Comparison of ENCODE assay signal across 22 cellular contexts in the genomic region with DNA sequence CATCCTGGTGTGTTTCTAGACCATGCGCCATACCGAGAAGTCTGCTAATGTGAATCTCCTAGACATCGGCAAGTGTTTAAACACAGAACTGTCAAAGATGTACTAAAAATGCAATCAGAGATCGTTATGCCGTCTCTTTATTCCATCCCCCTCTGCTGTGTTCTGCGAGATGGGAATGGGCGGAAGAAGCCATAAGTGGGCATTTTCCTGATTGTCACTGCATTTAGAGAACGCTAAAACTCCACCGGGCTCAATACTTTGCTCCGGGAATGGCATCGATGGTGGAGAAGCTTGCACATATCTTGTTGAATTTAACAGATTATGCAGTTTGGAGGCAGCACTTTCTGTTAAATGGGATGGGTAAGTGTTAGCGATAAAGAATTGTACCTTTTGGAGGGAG. TPM values are rescaled to one million over a fixed set of nuclear protein-coding genes. Genes with fewer than 3 reads are reported as not detected.
DNase-seq lines count a peak whose midpoint lies in the region; ATAC-seq and TF ChIP-seq lines count a peak whose summit lies in the region.
"Had no signal": no experiment of that assay in that cellular context is flagged by ENCODE, and none has a peak within 500 bp of the region (broad histone marks: within the 10 kb centered on the region; RNA-seq: fewer than 3 reads in every experiment).

No MANE protein-coding gene starts in this region.

- TF ChIP-seq CTCF in right atrium auricular region (IDR thresholded peaks at IDR 0.05) (no peak), MM.1S (IDR thresholded peaks at IDR 0.05; ENCODE audit: low read length) (no peak), neural cell (IDR thresholded peaks at IDR 0.05; ENCODE audit: poor library complexity, severe bottlenecking) (no peak)

- H4K20me1 ChIP-seq in MM.1S (ENCODE audit: insufficient read depth, low read length) (no peaks in the 10 kb centered on the region), neural cell (ENCODE audit: insufficient read depth) (no peaks in the 10 kb centered on the region)
- H4K20me1 ChIP-seq: BLaER1 treated with 17β-estradiol and CSF1 and Interleukin-3, amounts not matched to agents 10 nM and 100 nM had no signal

- TF ChIP-seq RAD21 in neural cell (conservative IDR thresholded peaks at IDR 0.05) = peak; percentile 5

- peak; percentile 41 for DNase-seq in cardiac septum (ENCODE audit: low spot score)
- DNase-seq in right atrium auricular region (ENCODE audit: low spot score) = no peak
- DNase-seq in MM.1S = no peak
- DNase-seq in effector memory CD4-positive, alpha-beta T cell = no peak
- DNase-seq: AML-193; BE2C; CD4-positive, alpha-beta T cell; CD8-positive, alpha-beta memory T cell; DMS 273 treated with DMSO at 0.1 percent for 48 hours; DMS79; EL; GDM1; HFFc6 had no signal

- H3F3A ChIP-seq in MM.1S (ENCODE audit: insufficient read depth, low read length) (no peaks in the 10 kb centered on the region), neural cell (ENCODE audit: insufficient read depth, low read length, poor library complexity, severe bottlenecking) (no peaks in the 10 kb centered on the region)

- H3K27me3 ChIP-seq in right atrium auricular region (no peaks in the 10 kb centered on the region), MM.1S (replicated peaks; ENCODE audit: insufficient read depth, low read length) (peaks cover 92% of the 10 kb centered on the region), neural cell (ENCODE audit: insufficient read depth, low read depth, low read length) (no peaks in the 10 kb centered on the region)
- H3K27me3 ChIP-seq in effector memory CD4-positive, alpha-beta T cell (replicated peaks; ENCODE audit: control insufficient read depth, insufficient read depth, low read length, poor library complexity, severe bottlenecking) = no peaks in the 10 kb centered on the region
- H3K27me3 ChIP-seq: BLaER1 treated with 17β-estradiol and CSF1 and Interleukin-3, amounts not matched to agents 10 nM and 100 nM had no signal

- H3K4me2 ChIP-seq in MM.1S (ENCODE audit: low read depth, low read length) (peak overlapping the region; percentile 32; the same call in 1 of the 2 replicates), neural cell (ENCODE audit: low read length) (no peak overlapping the region)
- H3K4me2 ChIP-seq: BLaER1 treated with 17β-estradiol and CSF1 and Interleukin-3, amounts not matched to agents 10 nM and 100 nM; GM23338 had no signal

- intact Hi-C loops in cardiac septum (cut with DNase I) = no loop called here

- H3K36me3 ChIP-seq in right atrium auricular region (no peaks in the 10 kb centered on the region), MM.1S (replicated peaks; ENCODE audit: insufficient read depth, low read length) (no peaks in the 10 kb centered on the region), neural cell (ENCODE audit: insufficient read depth, low read length) (no peaks in the 10 kb centered on the region)
- no peaks in the 10 kb centered on the region for H3K36me3 ChIP-seq in effector memory CD4-positive, alpha-beta T cell (ENCODE audit: control insufficient read depth, insufficient read depth, low read length)
- H3K36me3 ChIP-seq: BE2C; BLaER1 treated with 17β-estradiol and CSF1 and Interleukin-3, amounts not matched to agents 10 nM and 100 nM; HAP-1 had no signal

- no peak overlapping the region for H2AFZ ChIP-seq in MM.1S (ENCODE audit: low read length)
- no peak overlapping the region for H2AFZ ChIP-seq in neural cell (ENCODE audit: low read depth, low read length)
- H2AFZ ChIP-seq: GM23338 had no signal

- H3K9me3 ChIP-seq in right atrium auricular region = peaks cover 0 to 5% of the 10 kb centered on the region in 2 donors
- H3K9me3 ChIP-seq in MM.1S (replicated peaks; ENCODE audit: insufficient read depth, low read length) = no peaks in the 10 kb centered on the region
- H3K9me3 ChIP-seq in neural cell (ENCODE audit: low read length) = no peaks in the 10 kb centered on the region
- H3K9me3 ChIP-seq in effector memory CD4-positive, alpha-beta T cell (ENCODE audit: control insufficient read depth, low read length) = no peaks in the 10 kb centered on the region
- H3K9me3 ChIP-seq: BE2C, HAP-1 had no signal

- no peak overlapping the region for H3K4me3 ChIP-seq in right atrium auricular region
- peak overlapping the region; percentile 1; the same call in 1 of the 2 replicates for H3K4me3 ChIP-seq in MM.1S (ENCODE audit: low read length)
- peak overlapping the region; percentile 48 for H3K4me3 ChIP-seq in neural cell (ENCODE audit: low read length)
- H3K4me3 ChIP-seq in effector memory CD4-positive, alpha-beta T cell (ENCODE audit: insufficient read depth, low read depth, low read length, poor library complexity, severe bottlenecking) = no peak overlapping the region
- H3K4me3 ChIP-seq: BLaER1 treated with 17β-estradiol and CSF1 and Interleukin-3, amounts not matched to agents 10 nM and 100 nM; GM12878; GM23338; HAP-1 had no signal

- ATAC-seq in HG03139 (IDR thresholded peaks at IDR 0.05; ENCODE audit: unreplicated experiment) = no peak
- ATAC-seq: GM12878, GM23338 had no signal

- H3K9me2 ChIP-seq in MM.1S (replicated peaks; ENCODE audit: insufficient read depth, low read length) = no peaks in the 10 kb centered on the region
- H3K9me2 ChIP-seq in neural cell (ENCODE audit: insufficient read depth, low read length) = no peaks in the 10 kb centered on the region

- no peak overlapping the region for H3K27ac ChIP-seq in right atrium auricular region
- H3K27ac ChIP-seq in MM.1S (ENCODE audit: low read length) = no peak overlapping the region
- H3K27ac ChIP-seq in neural cell (ENCODE audit: low read length) = peak overlapping the region; percentile 63
- H3K27ac ChIP-seq in effector memory CD4-positive, alpha-beta T cell (ENCODE audit: insufficient read depth, low read length, poor library complexity, severe bottlenecking) = no peak overlapping the region
- H3K27ac ChIP-seq: BLaER1 treated with 17β-estradiol and CSF1 and Interleukin-3, amounts not matched to agents 10 nM and 100 nM had no signal

- TF ChIP-seq EP300 in neural cell (conservative IDR thresholded peaks at IDR 0.05; ENCODE audit: poor library complexity, severe bottlenecking) = peak; percentile 39

- H3K79me2 ChIP-seq in MM.1S (ENCODE audit: low read length) = no peaks in the 10 kb centered on the region
- H3K79me2 ChIP-seq in neural cell (replicated peaks; ENCODE audit: insufficient read depth, low read length) = no peaks in the 10 kb centered on the region

- H3K9ac ChIP-seq in MM.1S (ENCODE audit: low read length) (no peak overlapping the region), neural cell (ENCODE audit: low read length) (peak overlapping the region; percentile 30)
- H3K9ac ChIP-seq: BLaER1 treated with 17β-estradiol and CSF1 and Interleukin-3, amounts not matched to agents 10 nM and 100 nM had no signal

- no peaks in the 10 kb centered on the region for H3K4me1 ChIP-seq in right atrium auricular region
- no peaks in the 10 kb centered on the region for H3K4me1 ChIP-seq in MM.1S (ENCODE audit: low read length)
- no peaks in the 10 kb centered on the region for H3K4me1 ChIP-seq in effector memory CD4-positive, alpha-beta T cell (ENCODE audit: control insufficient read depth, insufficient read depth, low read length, poor library complexity, severe bottlenecking)
- H3K4me1 ChIP-seq: BE2C; BLaER1 treated with 17β-estradiol and CSF1 and Interleukin-3, amounts not matched to agents 10 nM and 100 nM; HAP-1 had no signal

TF ChIP-seq in neural cell, 6 proteins besides CTCF, POLR2A, EP300 and RAD21:
- TF ChIP-seq, protein P1, sequence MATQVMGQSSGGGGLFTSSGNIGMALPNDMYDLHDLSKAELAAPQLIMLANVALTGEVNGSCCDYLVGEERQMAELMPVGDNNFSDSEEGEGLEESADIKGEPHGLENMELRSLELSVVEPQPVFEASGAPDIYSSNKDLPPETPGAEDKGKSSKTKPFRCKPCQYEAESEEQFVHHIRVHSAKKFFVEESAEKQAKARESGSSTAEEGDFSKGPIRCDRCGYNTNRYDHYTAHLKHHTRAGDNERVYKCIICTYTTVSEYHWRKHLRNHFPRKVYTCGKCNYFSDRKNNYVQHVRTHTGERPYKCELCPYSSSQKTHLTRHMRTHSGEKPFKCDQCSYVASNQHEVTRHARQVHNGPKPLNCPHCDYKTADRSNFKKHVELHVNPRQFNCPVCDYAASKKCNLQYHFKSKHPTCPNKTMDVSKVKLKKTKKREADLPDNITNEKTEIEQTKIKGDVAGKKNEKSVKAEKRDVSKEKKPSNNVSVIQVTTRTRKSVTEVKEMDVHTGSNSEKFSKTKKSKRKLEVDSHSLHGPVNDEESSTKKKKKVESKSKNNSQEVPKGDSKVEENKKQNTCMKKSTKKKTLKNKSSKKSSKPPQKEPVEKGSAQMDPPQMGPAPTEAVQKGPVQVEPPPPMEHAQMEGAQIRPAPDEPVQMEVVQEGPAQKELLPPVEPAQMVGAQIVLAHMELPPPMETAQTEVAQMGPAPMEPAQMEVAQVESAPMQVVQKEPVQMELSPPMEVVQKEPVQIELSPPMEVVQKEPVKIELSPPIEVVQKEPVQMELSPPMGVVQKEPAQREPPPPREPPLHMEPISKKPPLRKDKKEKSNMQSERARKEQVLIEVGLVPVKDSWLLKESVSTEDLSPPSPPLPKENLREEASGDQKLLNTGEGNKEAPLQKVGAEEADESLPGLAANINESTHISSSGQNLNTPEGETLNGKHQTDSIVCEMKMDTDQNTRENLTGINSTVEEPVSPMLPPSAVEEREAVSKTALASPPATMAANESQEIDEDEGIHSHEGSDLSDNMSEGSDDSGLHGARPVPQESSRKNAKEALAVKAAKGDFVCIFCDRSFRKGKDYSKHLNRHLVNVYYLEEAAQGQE (IDR thresholded peaks at IDR 0.05; ENCODE audit: borderline replicate concordance) = peak; percentile 96
- no peak for TF ChIP-seq TAF1 (IDR thresholded peaks at IDR 0.05; ENCODE audit: low read depth)
- TF ChIP-seq POLR2AphosphoS5 (IDR thresholded peaks at IDR 0.05) = peak; percentile 40

RNA-seq across cellular contexts. Expression of a gene that starts 55.8 kb away (rescaled TPM):
- not detected for total RNA-seq in cardiac septum
- total RNA-seq in right atrium auricular region = not detected
- polyA plus RNA-seq in neural cell = 24.1 and 33.4 TPM in 2 replicates
- 24.0 and 26.1 TPM in 2 replicates for polyA minus RNA-seq in neural cell
- total RNA-seq: A172; CD4-positive, alpha-beta T cell; CD8-positive, alpha-beta memory T cell; H4; HFFc6 had no signal
- polyA plus RNA-seq: CD14-positive monocyte; CD8-positive, alpha-beta memory T cell; GM12878; GM23338 had no signal

Comparison
In these comparisons a context has a peak if more than half of its experiments do, and no peak if none do; other contexts are left out.
1. H3K4me3 ChIP-seq: peak in MM.1S (single experiment) and neural cell (single experiment); none in right atrium auricular region (0 of 2) and effector memory CD4-positive, alpha-beta T cell (single experiment).